Comparison of ENCODE assay signal across 16 cellular contexts in the genomic region with DNA sequence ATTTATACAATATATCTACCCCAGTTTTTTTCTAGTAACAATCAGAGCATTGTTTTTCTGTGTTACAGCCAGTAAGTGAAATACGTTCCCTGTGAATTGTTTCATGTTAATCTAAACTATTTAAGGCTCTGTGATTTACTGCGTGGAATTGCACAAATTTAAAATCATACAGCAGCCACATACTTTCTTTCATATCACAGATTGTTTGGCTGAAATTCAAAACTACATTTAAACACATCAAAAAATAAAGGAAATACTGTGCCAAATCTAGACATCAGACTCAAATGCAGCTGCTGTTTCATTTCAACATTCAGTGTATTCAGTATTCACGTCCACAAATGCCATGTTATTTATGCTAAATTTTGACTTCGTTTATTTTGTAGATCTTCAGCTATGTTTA.
"Had no signal": no experiment of that assay in that cellular context is flagged by ENCODE, and none has a peak within 500 bp of the region (broad histone marks: within the 10 kb centered on the region; RNA-seq: fewer than 3 reads in every experiment).

No MANE protein-coding gene starts in this region.

- H3K4me1 ChIP-seq: ascending aorta, breast epithelium, lower lobe of right lung had no signal

- H3K27ac Mint-ChIP-seq: activated B cell treated with CpG ODN at 0.5 μM for 24 hours; activated CD4-positive, alpha-beta T cell treated with anti-CD3 and anti-CD28 coated beads, Interleukin-2, amount 10 ng/mL, durations not matched to agents 24 days and 14 days; immature natural killer cell; mesothelial cell of epicardium; stimulated activated effector memory CD8-positive, alpha-beta T cell treated with anti-CD3 and anti-CD28 coated beads, Interleukin-12 subunit alpha, Interleukin-12 subunit beta, amount 100 ng/mL, for 72 hours had no signal

- H3K9me3 ChIP-seq: ascending aorta, breast epithelium, heart left ventricle, lower lobe of right lung, sigmoid colon had no signal

- ATAC-seq: heart left ventricle; left cardiac atrium; lower lobe of right lung; stimulated activated effector memory CD8-positive, alpha-beta T cell treated with anti-CD3 and anti-CD28 coated beads, Interleukin-12 subunit alpha, Interleukin-12 subunit beta, amount 100 ng/mL, for 72 hours had no signal

- H3K27me3 ChIP-seq: ascending aorta, breast epithelium, heart left ventricle, sigmoid colon had no signal

- H3K9me3 Mint-ChIP-seq: activated B cell treated with CpG ODN at 0.5 μM for 24 hours; activated CD4-positive, alpha-beta T cell treated with anti-CD3 and anti-CD28 coated beads, Interleukin-2, amount 10 ng/mL, durations not matched to agents 24 days and 14 days; mesothelial cell of epicardium had no signal

- H3K36me3 Mint-ChIP-seq: immature natural killer cell; mesothelial cell of epicardium; stimulated activated effector memory CD8-positive, alpha-beta T cell treated with anti-CD3 and anti-CD28 coated beads, Interleukin-12 subunit alpha, Interleukin-12 subunit beta, amount 100 ng/mL, for 72 hours had no signal

- H3K27ac ChIP-seq: ascending aorta, breast epithelium, heart left ventricle, lower lobe of right lung, sigmoid colon had no signal

- H3K4me3 Mint-ChIP-seq: activated B cell treated with CpG ODN at 0.5 μM for 24 hours; activated CD4-positive, alpha-beta T cell treated with anti-CD3 and anti-CD28 coated beads, Interleukin-2, amount 10 ng/mL, durations not matched to agents 24 days and 14 days; immature natural killer cell; mesothelial cell of epicardium; stimulated activated effector memory CD8-positive, alpha-beta T cell treated with anti-CD3 and anti-CD28 coated beads, Interleukin-12 subunit alpha, Interleukin-12 subunit beta, amount 100 ng/mL, for 72 hours had no signal

- H3K36me3 ChIP-seq: ascending aorta, breast epithelium, lower lobe of right lung had no signal

- DNase-seq: activated B cell treated with CpG ODN at 0.5 μM for 24 hours; activated CD4-positive, alpha-beta T cell treated with anti-CD3 and anti-CD28 coated beads, Interleukin-2, amount 10 ng/mL, durations not matched to agents 24 days and 14 days; activated CD8-positive, alpha-beta memory T cell treated with anti-CD3 and anti-CD28 coated beads, Interleukin-2, amount 50 U/mL, for 48 hours; activated naive CD4-positive, alpha-beta T cell; foreskin fibroblast; heart left ventricle; immature natural killer cell; left cardiac atrium; lower lobe of right lung; sigmoid colon; stimulated activated CD4-positive, alpha-beta T cell treated with anti-CD3 and anti-CD28 coated beads, Interleukin-1b, Interleukin-23, amount 100 ng/mL, for 48 hours; SW 1271 had no signal

- H3K27me3 Mint-ChIP-seq: activated B cell treated with CpG ODN at 0.5 μM for 24 hours; activated CD4-positive, alpha-beta T cell treated with anti-CD3 and anti-CD28 coated beads, Interleukin-2, amount 10 ng/mL, durations not matched to agents 24 days and 14 days had no signal

- H3K4me3 ChIP-seq: ascending aorta, breast epithelium, heart left ventricle, lower lobe of right lung, sigmoid colon had no signal

- H3K4me1 Mint-ChIP-seq: activated B cell treated with CpG ODN at 0.5 μM for 24 hours; activated CD4-positive, alpha-beta T cell treated with anti-CD3 and anti-CD28 coated beads, Interleukin-2, amount 10 ng/mL, durations not matched to agents 24 days and 14 days; immature natural killer cell; stimulated activated effector memory CD8-positive, alpha-beta T cell treated with anti-CD3 and anti-CD28 coated beads, Interleukin-12 subunit alpha, Interleukin-12 subunit beta, amount 100 ng/mL, for 72 hours had no signal
